ENCODE assay signal across 22 cellular contexts in the genomic region with DNA sequence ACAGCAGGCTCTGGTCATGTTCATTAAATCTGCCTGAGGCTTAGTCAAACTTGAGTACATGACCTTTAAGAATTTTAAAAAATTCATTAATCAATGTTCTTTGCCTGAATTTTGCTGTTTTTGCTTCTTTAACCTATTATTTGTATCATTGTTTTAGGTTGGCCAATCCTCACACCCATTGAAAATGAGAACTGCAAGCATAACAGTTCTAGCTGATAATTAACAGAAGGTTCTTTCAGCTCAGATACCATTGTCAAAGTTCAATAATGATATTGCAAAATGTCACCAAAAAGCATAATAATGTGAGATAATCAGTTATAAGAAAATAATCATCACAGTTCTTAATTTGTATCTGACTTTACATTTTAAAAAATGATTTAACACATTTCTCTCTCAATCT.
"Had no signal": no experiment of that assay in that cellular context is flagged by ENCODE, and none has a peak within 500 bp of the region (broad histone marks: within the 10 kb centered on the region; RNA-seq: fewer than 3 reads in every experiment).

No MANE protein-coding gene starts in this region.

- ATAC-seq: stimulated activated effector memory CD8-positive, alpha-beta T cell treated with anti-CD3 and anti-CD28 coated beads, Interleukin-12 subunit alpha, Interleukin-12 subunit beta, amount 100 ng/mL, for 72 hours; stimulated activated memory B cell treated with anti-CD40 and anti-IgM and Interleukin-4, amounts not matched to agents 10 μg/mL and 1 μg/mL and 100 μg/mL, for 72 hours; stimulated activated naive B cell treated with anti-CD40 and anti-IgM and Interleukin-4, amounts not matched to agents 10 μg/mL and 1 μg/mL and 100 μg/mL, for 72 hours; stimulated activated naive CD8-positive, alpha-beta T cell treated with anti-CD3 and anti-CD28 coated beads, Interleukin-15, amount 100 ng/mL, for 72 hours; stimulated activated naive CD8-positive, alpha-beta T cell treated with anti-CD3 and anti-CD28 coated beads, Interleukin-15, Interleukin-2, amounts not matched to agents 100 U/mL and 50 U/mL, for 24 hours; upper lobe of right lung had no signal

- DNase-seq: stimulated activated CD4-positive, alpha-beta T cell treated with anti-CD3 and anti-CD28 coated beads, Interleukin-2, amount 100 ng/mL, for 48 hours; stimulated activated CD4-positive, alpha-beta T cell treated with anti-CD3 and anti-CD28 coated beads, Interleukin-4, amount 100 ng/mL, for 1 hour; stimulated activated CD4-positive, alpha-beta T cell treated with anti-CD3 and anti-CD28 coated beads, Interleukin-4, amount 100 ng/mL, for 24 hours; stimulated activated CD4-positive, alpha-beta T cell treated with anti-CD3 and anti-CD28 coated beads, Interleukin-4, amount 100 ng/mL, for 4 hours; stimulated activated CD8-positive, alpha-beta memory T cell treated with anti-CD3 and anti-CD28 coated beads, Interleukin-4, amount 100 ng/mL, for 48 hours; stimulated activated naive B cell treated with anti-CD40 and anti-IgM and Interleukin-4, amounts not matched to agents 10 μg/mL and 1 μg/mL and 100 μg/mL, for 72 hours; stimulated activated naive CD4-positive, alpha-beta T cell; stimulated activated naive CD4-positive, alpha-beta T cell treated with Interleukin-2 at 50 U/mL for 16 hours; stimulated activated naive CD8-positive, alpha-beta T cell treated with anti-CD3 and anti-CD28 coated beads, Interleukin-15, amount 100 ng/mL, for 72 hours; stimulated activated naive CD8-positive, alpha-beta T cell treated with anti-CD3 and anti-CD28 coated beads, Interleukin-15, Interleukin-2, amounts not matched to agents 100 U/mL and 50 U/mL, for 24 hours; stomach; substantia nigra; testis; thyroid gland; tibial artery; transverse colon; trophoblast cell; upper lobe of left lung; upper lobe of right lung; uterus had no signal
